In the genomic region with DNA sequence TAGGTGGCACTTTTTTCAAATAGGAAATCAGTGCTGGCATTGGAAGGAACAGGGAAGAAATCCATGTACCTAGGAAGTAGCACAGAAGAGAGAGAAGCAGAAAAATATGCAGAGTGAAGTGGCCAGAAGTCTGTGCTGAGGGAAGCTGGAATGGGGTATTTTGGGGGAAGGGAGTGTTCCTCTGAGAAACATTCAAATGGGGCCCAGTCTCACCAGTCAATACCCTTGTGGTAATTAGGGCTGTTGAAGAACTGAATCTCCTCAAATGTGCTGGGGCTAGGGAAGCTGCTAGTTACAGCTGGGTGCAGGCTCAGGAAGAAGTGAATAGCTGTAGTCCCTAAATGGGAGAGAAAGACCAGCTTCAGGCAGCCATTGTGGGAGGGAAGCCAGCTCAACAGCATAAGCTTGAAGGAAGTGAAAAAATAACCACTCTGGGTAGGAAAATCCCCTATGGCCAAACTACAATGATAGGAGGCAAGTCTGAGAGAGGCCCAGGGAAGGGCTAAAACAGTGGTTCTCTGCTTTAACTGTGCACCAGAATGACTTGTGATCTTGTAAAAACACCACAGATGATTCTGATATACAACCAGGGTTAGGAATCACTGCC, we compare ENCODE assay signal across 1 cellular context.
TF ChIP-seq lines count a peak whose summit lies in the region.

No MANE protein-coding gene starts in this region.

TF ChIP-seq in GM12878, 131 proteins besides CTCF, POLR2A, EP300 and RAD21 (continued from another document):
- TF ChIP-seq RAD51 (IDR thresholded peaks at IDR 0.05) (no peak), SREBF1 (IDR thresholded peaks at IDR 0.05; ENCODE audit: low read length) (no peak), KDM1A (IDR thresholded peaks at IDR 0.05; ENCODE audit: borderline replicate concordance) (no peak), STAT1 (conservative IDR thresholded peaks at IDR 0.05) (no peak), JUND (IDR thresholded peaks at IDR 0.05; ENCODE audit: low read depth, low read length) (no peak), RUNX3 (IDR thresholded peaks at IDR 0.05; ENCODE audit: low read length) (peak; percentile 75), E2F4 (IDR thresholded peaks at IDR 0.05; ENCODE audit: low read depth, low read length) (no peak)
- TF ChIP-seq, protein P1, sequence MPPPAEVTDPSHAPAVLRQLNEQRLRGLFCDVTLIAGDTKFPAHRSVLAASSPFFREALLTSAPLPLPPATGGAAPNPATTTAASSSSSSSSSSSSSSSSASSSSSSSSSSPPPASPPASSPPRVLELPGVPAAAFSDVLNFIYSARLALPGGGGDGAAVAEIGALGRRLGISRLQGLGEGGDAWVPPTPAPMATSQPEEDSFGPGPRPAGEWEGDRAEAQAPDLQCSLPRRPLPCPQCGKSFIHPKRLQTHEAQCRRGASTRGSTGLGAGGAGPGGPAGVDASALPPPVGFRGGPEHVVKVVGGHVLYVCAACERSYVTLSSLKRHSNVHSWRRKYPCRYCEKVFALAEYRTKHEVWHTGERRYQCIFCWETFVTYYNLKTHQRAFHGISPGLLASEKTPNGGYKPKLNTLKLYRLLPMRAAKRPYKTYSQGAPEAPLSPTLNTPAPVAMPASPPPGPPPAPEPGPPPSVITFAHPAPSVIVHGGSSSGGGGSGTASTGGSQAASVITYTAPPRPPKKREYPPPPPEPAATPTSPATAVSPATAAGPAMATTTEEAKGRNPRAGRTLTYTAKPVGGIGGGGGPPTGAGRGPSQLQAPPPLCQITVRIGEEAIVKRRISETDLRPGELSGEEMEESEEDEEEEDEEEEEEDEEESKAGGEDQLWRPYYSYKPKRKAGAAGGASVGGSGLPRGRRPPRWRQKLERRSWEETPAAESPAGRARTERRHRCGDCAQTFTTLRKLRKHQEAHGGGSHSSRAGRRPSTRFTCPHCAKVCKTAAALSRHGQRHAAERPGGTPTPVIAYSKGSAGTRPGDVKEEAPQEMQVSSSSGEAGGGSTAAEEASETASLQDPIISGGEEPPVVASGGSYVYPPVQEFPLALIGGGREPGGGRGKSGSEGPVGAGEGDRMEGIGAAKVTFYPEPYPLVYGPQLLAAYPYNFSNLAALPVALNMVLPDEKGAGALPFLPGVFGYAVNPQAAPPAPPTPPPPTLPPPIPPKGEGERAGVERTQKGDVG (CRISPR knock-in tag; IDR thresholded peaks at IDR 0.05) = no peak
